ENCODE assay signal across 15 cellular contexts in the genomic region with DNA sequence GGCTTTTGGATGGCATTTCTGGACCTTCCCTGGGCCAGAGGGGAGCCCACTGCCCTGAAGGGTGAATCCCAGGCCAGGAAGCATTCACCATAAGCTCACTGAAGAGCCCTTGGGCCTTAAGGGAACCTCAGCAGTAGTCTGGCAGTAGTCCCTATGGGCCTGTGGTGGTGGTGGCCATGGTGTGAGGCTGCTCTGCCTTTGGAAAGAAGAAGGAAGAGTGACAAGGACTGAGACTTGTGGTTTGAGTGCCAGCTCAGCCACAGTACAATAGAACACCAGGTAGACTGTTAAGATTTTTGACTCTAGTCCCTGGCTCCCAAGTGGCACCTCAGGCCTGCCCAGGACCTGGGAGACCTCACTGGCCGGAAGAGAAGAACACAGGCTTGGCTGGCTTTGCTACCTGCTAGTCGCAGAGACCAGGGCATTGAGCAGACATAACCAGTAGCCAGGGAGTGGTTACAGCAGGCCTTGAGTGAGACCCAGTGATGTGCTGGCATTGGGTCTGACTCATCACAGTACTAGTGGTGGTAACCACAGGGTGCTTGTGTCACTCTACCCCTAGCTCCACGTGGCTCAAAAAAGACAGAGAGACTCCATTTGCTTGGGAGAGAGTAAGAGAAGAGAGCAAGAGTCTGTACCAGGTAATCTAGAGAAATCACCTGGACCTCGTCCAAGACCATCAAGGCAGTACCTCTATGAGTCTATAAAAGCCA.
DNase-seq lines count a peak whose midpoint lies in the region; ATAC-seq, FAIRE-seq and TF ChIP-seq lines count a peak whose summit lies in the region.
"Had no signal": no experiment of that assay in that cellular context is flagged by ENCODE, and none has a peak within 500 bp of the region (broad histone marks: within the 10 kb centered on the region; RNA-seq: fewer than 3 reads in every experiment).

No MANE protein-coding gene starts in this region.

- no peak for TF ChIP-seq POLR2A in IMR-90 (IDR thresholded peaks at IDR 0.05; ENCODE audit: low read depth, low read length)

- no TSS peak for BruUV-seq in IMR-90 (replicated peaks; lab: Mats Ljungman, UMichigan)

- H2AK9ac ChIP-seq in IMR-90 (replicated peaks; ENCODE audit: low read depth, low read length, poor library complexity): no peak overlapping the region

- CTCF ChIA-PET in IMR-90 (lab: Yijun Ruan, JAX): interaction anchor here (2.1 kb wide), 1 partner anchor 15 kb away, joined by 7 read pairs; no protein-coding TSS in a partner anchor

- H4K20me1 ChIP-seq in IMR-90 (ENCODE audit: insufficient read depth, low read length): no peaks in the 10 kb centered on the region

- intact Hi-C loops in natural killer cell (cut with micrococcal nuclease) (no loop called here), IMR-90 (cut with micrococcal nuclease) (no loop called here)

- no peaks in the 10 kb centered on the region for H3K4me1 Mint-ChIP-seq in natural killer cell treated with Interleukin-12 subunit alpha and Interleukin-12 subunit beta and Interleukin-15 and Interleukin-18, amount 100 ng/mL, for 72 hours (ENCODE audit: low read depth in 2 of 2)
- H3K4me1 Mint-ChIP-seq in natural killer cell: no peaks in the 10 kb centered on the region
- H3K4me1 Mint-ChIP-seq: B cell, endodermal cell had no signal

- H3K27ac Mint-ChIP-seq in natural killer cell treated with Interleukin-12 subunit alpha and Interleukin-12 subunit beta and Interleukin-15 and Interleukin-18, amount 100 ng/mL, for 72 hours: no peak overlapping the region
- H3K27ac Mint-ChIP-seq in natural killer cell: no peak overlapping the region
- H3K27ac Mint-ChIP-seq: B cell, endodermal cell had no signal

- H3K4ac ChIP-seq in IMR-90 (ENCODE audit: low read depth, low read length): no peak overlapping the region

- H3K27me3 ChIP-seq in IMR-90 (ENCODE audit: control insufficient read depth, insufficient read depth, low read length) (no peaks in the 10 kb centered on the region; the same call in 1 of the 2 replicates), bronchial epithelial cell (ENCODE audit: control insufficient read depth, insufficient read depth, low read length) (no peaks in the 10 kb centered on the region)
- H3K27me3 ChIP-seq: testis had no signal

- peak; percentile 32 for FAIRE-seq in bronchial epithelial cell (lab: Jason Lieb, UNC)
- FAIRE-seq: G401.6 had no signal

- H3K9me1 ChIP-seq in IMR-90 (ENCODE audit: insufficient read depth, low read length): no peaks in the 10 kb centered on the region

- in situ Hi-C loops in IMR-90 (cut with MboI; ENCODE audit: low sequenced_read_pairs): no loop called here

- no peak overlapping the region for H3K27ac ChIP-seq in IMR-90 (ENCODE audit: insufficient read depth, low read length)
- H3K27ac ChIP-seq: testis had no signal

- 92% methylated on average over 2 of the region's 4 CpGs; no CpG with 5 or more reads in 1 of the 2 experiments for WGBS in IMR-90 (ENCODE audit: extremely low coverage in 2 of 2, insufficient read length in 1 of 2), 2 experiments

- no peak overlapping the region for H3K9ac ChIP-seq in IMR-90 (ENCODE audit: low read depth, low read length)

- dilution Hi-C loops in IMR-90 (cut with HindIII; ENCODE audit: low sequenced_read_pairs, unreplicated experiment): no loop called here

- peak; percentile 61 to 88 for ATAC-seq in natural killer cell treated with Interleukin-12 subunit alpha and Interleukin-12 subunit beta and Interleukin-15 and Interleukin-18, amount 100 ng/mL, for 72 hours
- ATAC-seq in natural killer cell (no peak), IMR-90 (ENCODE audit: low read depth) (peak; percentile 87), HG03045 (IDR thresholded peaks at IDR 0.05; ENCODE audit: unreplicated experiment) (no peak), HG03457 (IDR thresholded peaks at IDR 0.05; ENCODE audit: unreplicated experiment) (no peak)
- ATAC-seq in activated CD4-positive, CD25-positive, alpha-beta regulatory T cell treated with anti-CD3 and anti-CD28 coated beads, Interleukin-2, amount 50 U/mL, for 24 hours: no peak

- peaks cover 6% of the 10 kb centered on the region for H3K36me3 Mint-ChIP-seq in natural killer cell treated with Interleukin-12 subunit alpha and Interleukin-12 subunit beta and Interleukin-15 and Interleukin-18, amount 100 ng/mL, for 72 hours
- peaks cover 6% of the 10 kb centered on the region for H3K36me3 Mint-ChIP-seq in natural killer cell

- H3K56ac ChIP-seq in IMR-90 (ENCODE audit: extremely low read depth, insufficient read depth, low read length): no peak overlapping the region

- no peaks in the 10 kb centered on the region for H3K79me1 ChIP-seq in IMR-90 (ENCODE audit: low read depth in 1 of 2, low read length in 2 of 2)

- no peaks in the 10 kb centered on the region for H3K36me3 ChIP-seq in IMR-90 (ENCODE audit: control insufficient read depth, insufficient read depth, low read length)
- H3K36me3 ChIP-seq in bronchial epithelial cell (ENCODE audit: control insufficient read depth, insufficient read depth, low read length): no peaks in the 10 kb centered on the region

- H4K8ac ChIP-seq in IMR-90 (ENCODE audit: low read depth in 2 of 2, low read length in 2 of 2): no peak overlapping the region

- H2BK20ac ChIP-seq in IMR-90 (ENCODE audit: low read depth, low read length): no peak overlapping the region

- POLR2A ChIA-PET in IMR-90 (lab: Charles Lee; ENCODE audit: unreplicated experiment): no interaction called here

- no peak for TF ChIP-seq CTCF in natural killer cell (IDR thresholded peaks at IDR 0.05)
- no peak for TF ChIP-seq CTCF in IMR-90 (conservative IDR thresholded peaks at IDR 0.05; ENCODE audit: low read depth, low read length)
- TF ChIP-seq CTCF in bronchial epithelial cell (IDR thresholded peaks at IDR 0.05; ENCODE audit: insufficient read depth, low read length, severe bottlenecking): no peak

- DNase-seq in natural killer cell treated with Interleukin-12 subunit alpha and Interleukin-12 subunit beta and Interleukin-15 and Interleukin-18, amount 100 ng/mL, for 72 hours (ENCODE audit: low spot score): no peak
- DNase-seq in natural killer cell (no peak), IMR-90 (peak; percentile 75), bronchial epithelial cell (ENCODE audit: low read depth) (peak; percentile 58), NCI-H1417 (lab: John Stamatoyannopoulos, UW) (no peak)
- DNase-seq: amniotic stem cell, endodermal cell, H7, NCI-H1417 treated with DMSO at 0.1 percent for 48 hours, testis had no signal

- no peak overlapping the region for H3K23ac ChIP-seq in IMR-90 (ENCODE audit: low read depth, low read length)

- H3K9me3 Mint-ChIP-seq in natural killer cell treated with Interleukin-12 subunit alpha and Interleukin-12 subunit beta and Interleukin-15 and Interleukin-18, amount 100 ng/mL, for 72 hours: peaks cover 4% of the 10 kb centered on the region
- H3K9me3 Mint-ChIP-seq in natural killer cell: peaks cover 6 to 11% of the 10 kb centered on the region in 2 donors
- H3K9me3 Mint-ChIP-seq: endodermal cell had no signal

- H2BK15ac ChIP-seq in IMR-90 (ENCODE audit: low read depth, low read length): no peak overlapping the region

- H3K4me1 ChIP-seq in IMR-90 (ENCODE audit: control insufficient read depth, insufficient read depth, low read length): no peaks in the 10 kb centered on the region; the same call in none of the 2 replicates
- H3K4me1 ChIP-seq: testis had no signal

- H3K18ac ChIP-seq in IMR-90 (ENCODE audit: low read depth, low read length): no peak overlapping the region; the same call in 1 of the 2 replicates

- H3K14ac ChIP-seq in IMR-90 (replicated peaks; ENCODE audit: low read depth, low read length): no peak overlapping the region

- no peak overlapping the region for H3K4me2 ChIP-seq in IMR-90 (ENCODE audit: low read depth, low read length)

- H3K9me3 ChIP-seq in IMR-90 (ENCODE audit: control insufficient read depth, insufficient read depth, low read length): peaks cover 2% of the 10 kb centered on the region
- H3K9me3 ChIP-seq: testis had no signal

- H3K27me3 Mint-ChIP-seq in natural killer cell treated with Interleukin-12 subunit alpha and Interleukin-12 subunit beta and Interleukin-15 and Interleukin-18, amount 100 ng/mL, for 72 hours: peaks cover 13 to 44% of the 10 kb centered on the region in 2 donors
- peaks cover 6 to 11% of the 10 kb centered on the region in 2 donors for H3K27me3 Mint-ChIP-seq in natural killer cell (ENCODE audit: low read depth in 2 of 2)

- H3K4me3 ChIP-seq in IMR-90 (ENCODE audit: insufficient read depth, low read depth, low read length) (no peak overlapping the region), bronchial epithelial cell (ENCODE audit: low read depth, low read length) (no peak overlapping the region)
- H3K4me3 ChIP-seq: testis had no signal

- H2BK5ac ChIP-seq in IMR-90 (ENCODE audit: low read depth, low read length, poor library complexity, severe bottlenecking): no peak overlapping the region

- TF ChIP-seq RAD21 in IMR-90 (IDR thresholded peaks at IDR 0.05; ENCODE audit: low read length): no peak

- H4K5ac ChIP-seq in IMR-90 (ENCODE audit: low read depth, low read length): no peak overlapping the region

- H2AFZ ChIP-seq in IMR-90 (replicated peaks; ENCODE audit: low read length, poor library complexity): no peak overlapping the region

- no peak overlapping the region for H3K4me3 Mint-ChIP-seq in natural killer cell treated with Interleukin-12 subunit alpha and Interleukin-12 subunit beta and Interleukin-15 and Interleukin-18, amount 100 ng/mL, for 72 hours
- no peak overlapping the region for H3K4me3 Mint-ChIP-seq in natural killer cell
- H3K4me3 Mint-ChIP-seq: B cell, endodermal cell had no signal

- H4K91ac ChIP-seq in IMR-90 (ENCODE audit: insufficient read depth, low read depth, low read length): peak overlapping the region; percentile 33; the same call in 1 of the 2 replicates

- no peak overlapping the region for H2BK120ac ChIP-seq in IMR-90 (ENCODE audit: low read depth, low read length)

- no peak overlapping the region for H2AK5ac ChIP-seq in IMR-90 (ENCODE audit: low read depth, low read length)

TF ChIP-seq in IMR-90, 13 proteins besides CTCF, POLR2A, EP300 and RAD21:
- TF ChIP-seq, protein P1, sequence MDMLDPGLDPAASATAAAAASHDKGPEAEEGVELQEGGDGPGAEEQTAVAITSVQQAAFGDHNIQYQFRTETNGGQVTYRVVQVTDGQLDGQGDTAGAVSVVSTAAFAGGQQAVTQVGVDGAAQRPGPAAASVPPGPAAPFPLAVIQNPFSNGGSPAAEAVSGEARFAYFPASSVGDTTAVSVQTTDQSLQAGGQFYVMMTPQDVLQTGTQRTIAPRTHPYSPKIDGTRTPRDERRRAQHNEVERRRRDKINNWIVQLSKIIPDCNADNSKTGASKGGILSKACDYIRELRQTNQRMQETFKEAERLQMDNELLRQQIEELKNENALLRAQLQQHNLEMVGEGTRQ (IDR thresholded peaks at IDR 0.05; ENCODE audit: low read depth, low read length): peak; percentile 43; the same call in 1 of the 2 replicates
- TF ChIP-seq RCOR1 (IDR thresholded peaks at IDR 0.05; ENCODE audit: insufficient replicate concordance, low read length): no peak
- no peak for TF ChIP-seq RFX5 (IDR thresholded peaks at IDR 0.05; ENCODE audit: low read depth, low read length)

Comparison
In these comparisons a context has a peak if more than half of its experiments do, and no peak if none do; other contexts are left out.
1. ATAC-seq: peak in natural killer cell treated with Interleukin-12 subunit alpha and Interleukin-12 subunit beta and Interleukin-15 and Interleukin-18, amount 100 ng/mL, for 72 hours (2 of 2) and IMR-90 (single experiment); none in natural killer cell (0 of 3), HG03045 (single experiment), HG03457 (single experiment) and activated CD4-positive, CD25-positive, alpha-beta regulatory T cell treated with anti-CD3 and anti-CD28 coated beads, Interleukin-2, amount 50 U/mL, for 24 hours (0 of 2).
2. DNase-seq: peak in IMR-90 (single experiment) and bronchial epithelial cell (single experiment); none in natural killer cell treated with Interleukin-12 subunit alpha and Interleukin-12 subunit beta and Interleukin-15 and Interleukin-18, amount 100 ng/mL, for 72 hours (single experiment), natural killer cell (single experiment) and NCI-H1417 (0 of 3).